8 cellular contexts compared by ENCODE assay signal in genomic region chr9:120579750-120580590, GRCh38.
DNase-seq lines count a peak whose midpoint lies in the region; ATAC-seq, FAIRE-seq and TF ChIP-seq lines count a peak whose summit lies in the region.

Gene CDK5RAP2, minus strand, starts transcription at chr9:120580167. Its CDS starts 189 bp downstream, at chr9:120579978.

- TF ChIP-seq CTCF in AG09319 (IDR thresholded peaks at IDR 0.05; ENCODE audit: low read depth, low read length) = no peak

- DNase-seq in AG09319 (ENCODE audit: extremely low read depth, low read depth) (peak; percentile 95), NCI-H446 treated with DMSO at 0.1 percent for 48 hours (lab: John Stamatoyannopoulos, UW) (peak; percentile 94), cerebellar cortex (ENCODE audit: low spot score) (peak; percentile 99)
- peak; percentile 87 for DNase-seq in stimulated activated CD4-positive, alpha-beta T cell treated with anti-CD3 and anti-CD28 coated beads, Interleukin-12 subunit alpha, Interleukin-12 subunit beta, amount 100 ng/mL, for 4 hours

- peak; percentile 9 for FAIRE-seq in islet of Langerhans (lab: Jason Lieb, UNC)

- ATAC-seq in GM19035 (IDR thresholded peaks at IDR 0.05; ENCODE audit: unreplicated experiment) (peak; percentile 95), HG03354 (IDR thresholded peaks at IDR 0.05; ENCODE audit: poor library complexity, severe bottlenecking, unreplicated experiment) (peak; percentile 90)
- ATAC-seq in activated CD4-positive, CD25-positive, alpha-beta regulatory T cell treated with anti-CD3 and anti-CD28 coated beads, Interleukin-2, amount 50 U/mL, for 24 hours = peak; percentile 98 to 99

Comparison
In these comparisons a context has a peak if more than half of its experiments do, and no peak if none do; other contexts are left out.
1. Peak in every context shown above with its lines: DNase-seq and ATAC-seq.